26 cellular contexts compared by ENCODE assay signal in genomic region chr10:125709553-125710266, GRCh38. TPM values are rescaled to one million over a fixed set of nuclear protein-coding genes. Genes with fewer than 3 reads are reported as not detected.
A peak's percentile ranks its signal among the peaks of the same experiment; 100 is the strongest.
DNase-seq lines count a peak whose midpoint lies in the region; ATAC-seq and TF ChIP-seq lines count a peak whose summit lies in the region.
"Had no signal": no experiment of that assay in that cellular context is flagged by ENCODE, and none has a peak within 500 bp of the region (broad histone marks: within the 10 kb centered on the region; RNA-seq: fewer than 3 reads in every experiment).

No MANE protein-coding gene starts in this region.

- H3K36me3 ChIP-seq in BLaER1 (no peaks in the 10 kb centered on the region), mesodermal cell (ENCODE audit: control insufficient read depth, insufficient read depth, low read length) (no peaks in the 10 kb centered on the region), suprapubic skin (peaks cover 5% of the 10 kb centered on the region)
- H3K36me3 ChIP-seq: cardiac muscle cell, SJSA1 had no signal

- H3K9ac ChIP-seq in BLaER1: peak overlapping the region; percentile 51

- TF ChIP-seq CTCF in fibroblast of the aortic adventitia (IDR thresholded peaks at IDR 0.05; ENCODE audit: insufficient read depth, low read length): no peak
- TF ChIP-seq CTCF in suprapubic skin (IDR thresholded peaks at IDR 0.05): no peak

- DNase-seq in MV-4-11 (lab: John Stamatoyannopoulos, UW) (peak; percentile 11), fibroblast of the aortic adventitia (ENCODE audit: low read depth) (peak; percentile 68), suprapubic skin (ENCODE audit: low spot score in 2 of 2) (no peak)
- DNase-seq in activated CD4-positive, alpha-beta T cell treated with anti-CD3 and anti-CD28 coated beads, Interleukin-2, amount 50 U/mL, for 1 hour: no peak
- DNase-seq: activated CD4-positive, CD25-positive, alpha-beta regulatory T cell; GOT3; KBM-7; NCI-H1092 treated with DMSO at 0.1 percent for 48 hours; NCI-H526; stimulated activated naive CD4-positive, alpha-beta T cell; T-helper 17 cell had no signal

- H3K9me3 ChIP-seq in BLaER1 (peaks cover 16% of the 10 kb centered on the region), mesodermal cell (ENCODE audit: control insufficient read depth, low read length) (peaks cover 5% of the 10 kb centered on the region), suprapubic skin (no peaks in the 10 kb centered on the region)
- H3K9me3 ChIP-seq: SJSA1 had no signal

- H4K20me1 ChIP-seq in BLaER1: no peaks in the 10 kb centered on the region

- no peak for TF ChIP-seq POLR2A in suprapubic skin (IDR thresholded peaks at IDR 0.05)

- no peak for ATAC-seq in GM19397 (IDR thresholded peaks at IDR 0.05; ENCODE audit: unreplicated experiment)
- ATAC-seq in HG02938 (IDR thresholded peaks at IDR 0.05; ENCODE audit: unreplicated experiment): no peak
- ATAC-seq: esophagus mucosa, sciatic nerve, T-helper 17 cell had no signal

- peak overlapping the region; percentile 66 for H3K27ac ChIP-seq in BLaER1
- peak overlapping the region; percentile 57 for H3K27ac ChIP-seq in mesodermal cell (ENCODE audit: low read depth, low read length, severe bottlenecking)
- no peak overlapping the region for H3K27ac ChIP-seq in suprapubic skin
- H3K27ac ChIP-seq: HL-60, SJSA1 had no signal

- H3K4me3 ChIP-seq in BLaER1: peak overlapping the region; percentile 8; the same call in 1 of the 2 replicates
- no peak overlapping the region for H3K4me3 ChIP-seq in fibroblast of the aortic adventitia (ENCODE audit: low read depth, low read length)
- no peak overlapping the region for H3K4me3 ChIP-seq in mesodermal cell (ENCODE audit: extremely low read depth, insufficient read depth, low read length, poor library complexity, severe bottlenecking)
- H3K4me3 ChIP-seq in suprapubic skin: no peak overlapping the region
- H3K4me3 ChIP-seq: cardiac muscle cell, SJSA1 had no signal

- WGBS in mesodermal cell (ENCODE audit: insufficient coverage in 2 of 2), 2 experiments: 86 to 96% methylated on average over 1 to 4 of the region's 6 CpGs
- 58% methylated on average over 6 of the region's 6 CpGs for WGBS in suprapubic skin

- no peaks in the 10 kb centered on the region for H3K27me3 ChIP-seq in BLaER1
- H3K27me3 ChIP-seq in suprapubic skin: no peaks in the 10 kb centered on the region
- H3K27me3 ChIP-seq: cardiac muscle cell had no signal

- TF ChIP-seq EP300 in suprapubic skin (IDR thresholded peaks at IDR 0.05): no peak

- peak overlapping the region; percentile 69 for H3K4me2 ChIP-seq in BLaER1

- H3K4me1 ChIP-seq in BLaER1: peaks cover 61% of the 10 kb centered on the region
- H3K4me1 ChIP-seq in mesodermal cell (ENCODE audit: control insufficient read depth, insufficient read depth, low read length, poor library complexity, severe bottlenecking): peaks cover 6% of the 10 kb centered on the region
- H3K4me1 ChIP-seq in suprapubic skin: no peaks in the 10 kb centered on the region
- H3K4me1 ChIP-seq: SJSA1 had no signal

RNA-seq across cellular contexts. Expression of gene EDRF1, which starts 9.8 kb away (rescaled TPM):
- 15.7 and 27.2 TPM in 2 replicates for total RNA-seq in fibroblast of the aortic adventitia (ENCODE audit: low replicate concordance)
- 22.7 TPM for polyA plus RNA-seq in mesodermal cell (2013, experiment 1 of 2)
- 21.9 TPM for polyA plus RNA-seq in mesodermal cell (2013, experiment 2 of 2)
- total RNA-seq in suprapubic skin: 10 to 100 TPM; 10.9 to 56.4 (median 18.6) TPM

RNA-seq across cellular contexts. Expression of gene TEX36, which starts 26.7 kb away (rescaled TPM):
- total RNA-seq in fibroblast of the aortic adventitia (ENCODE audit: low replicate concordance) (2.1 TPM in 1 of 2 replicates, not detected in the other), suprapubic skin (not detected)
- polyA plus RNA-seq in mesodermal cell (2013, experiment 1 of 2): not detected
- polyA plus RNA-seq in mesodermal cell (2013, experiment 2 of 2): not detected
- total RNA-seq: activated CD8-positive, alpha-beta memory T cell treated with anti-CD3 and anti-CD28 coated beads for 36 hours; activated T-helper 1 cell treated with anti-CD3 and anti-CD28 coated beads, Interleukin-12 subunit alpha, Interleukin-12 subunit beta, Interleukin-2, Interleukin-4 antibody, amounts not matched to agents 30 ng/mL and 10 ng/mL and 1 ng/mL, durations not matched to agents 14 hours and 24 hours and 36 hours; cardiac muscle cell; Daoy; esophagus mucosa; mucosa of gallbladder; omental fat pad; sciatic nerve; SJSA1; T-helper 17 cell had no signal
- polyA plus RNA-seq: adipose tissue, cardiac muscle cell had no signal

Comparison
In these comparisons a context has a peak if more than half of its experiments do, and no peak if none do; other contexts are left out.
1. DNase-seq: peak in MV-4-11 (single experiment) and fibroblast of the aortic adventitia (single experiment); none in activated CD4-positive, alpha-beta T cell treated with anti-CD3 and anti-CD28 coated beads, Interleukin-2, amount 50 U/mL, for 1 hour (single experiment) and suprapubic skin (0 of 2).